In the genomic region with DNA sequence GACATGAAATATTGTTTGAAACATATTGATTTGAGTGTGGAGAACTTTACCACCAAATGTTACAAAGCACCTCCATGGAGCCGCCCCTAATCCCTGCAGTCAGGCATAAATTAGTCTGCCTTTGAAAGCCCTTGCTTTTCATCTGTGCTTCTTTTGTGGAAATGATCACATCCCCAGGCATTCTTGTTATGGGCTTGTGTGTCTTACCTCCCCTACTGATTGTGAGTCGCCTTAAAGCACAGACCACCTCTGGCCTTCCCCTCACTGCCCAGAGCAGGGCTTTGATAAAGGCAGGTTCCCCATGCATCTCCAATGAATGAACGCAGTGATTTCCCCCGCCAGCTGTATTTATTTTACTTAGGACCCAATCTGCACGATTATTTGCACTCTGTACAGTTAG, we compare ENCODE assay signal across 2 cellular contexts.
TF ChIP-seq lines count a peak whose summit lies in the region.

No MANE protein-coding gene starts in this region.

TF ChIP-seq in SK-N-SH, 30 proteins besides CTCF, POLR2A, EP300 and RAD21 (continued from another document):
- TF ChIP-seq, protein P1, sequence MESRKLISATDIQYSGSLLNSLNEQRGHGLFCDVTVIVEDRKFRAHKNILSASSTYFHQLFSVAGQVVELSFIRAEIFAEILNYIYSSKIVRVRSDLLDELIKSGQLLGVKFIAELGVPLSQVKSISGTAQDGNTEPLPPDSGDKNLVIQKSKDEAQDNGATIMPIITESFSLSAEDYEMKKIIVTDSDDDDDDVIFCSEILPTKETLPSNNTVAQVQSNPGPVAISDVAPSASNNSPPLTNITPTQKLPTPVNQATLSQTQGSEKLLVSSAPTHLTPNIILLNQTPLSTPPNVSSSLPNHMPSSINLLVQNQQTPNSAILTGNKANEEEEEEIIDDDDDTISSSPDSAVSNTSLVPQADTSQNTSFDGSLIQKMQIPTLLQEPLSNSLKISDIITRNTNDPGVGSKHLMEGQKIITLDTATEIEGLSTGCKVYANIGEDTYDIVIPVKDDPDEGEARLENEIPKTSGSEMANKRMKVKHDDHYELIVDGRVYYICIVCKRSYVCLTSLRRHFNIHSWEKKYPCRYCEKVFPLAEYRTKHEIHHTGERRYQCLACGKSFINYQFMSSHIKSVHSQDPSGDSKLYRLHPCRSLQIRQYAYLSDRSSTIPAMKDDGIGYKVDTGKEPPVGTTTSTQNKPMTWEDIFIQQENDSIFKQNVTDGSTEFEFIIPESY (IDR thresholded peaks at IDR 0.05; ENCODE audit: borderline replicate concordance, low read depth), result no peak
- TF ChIP-seq, protein P2, sequence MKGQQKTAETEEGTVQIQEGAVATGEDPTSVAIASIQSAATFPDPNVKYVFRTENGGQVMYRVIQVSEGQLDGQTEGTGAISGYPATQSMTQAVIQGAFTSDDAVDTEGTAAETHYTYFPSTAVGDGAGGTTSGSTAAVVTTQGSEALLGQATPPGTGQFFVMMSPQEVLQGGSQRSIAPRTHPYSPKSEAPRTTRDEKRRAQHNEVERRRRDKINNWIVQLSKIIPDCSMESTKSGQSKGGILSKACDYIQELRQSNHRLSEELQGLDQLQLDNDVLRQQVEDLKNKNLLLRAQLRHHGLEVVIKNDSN (IDR thresholded peaks at IDR 0.05; ENCODE audit: borderline replicate concordance, low read depth), result no peak
- TF ChIP-seq EZH2phosphoT487 (IDR thresholded peaks at IDR 0.05; ENCODE audit: borderline replicate concordance, low read depth), result no peak
- no peak for TF ChIP-seq FOSL2 (IDR thresholded peaks at IDR 0.05; ENCODE audit: borderline replicate concordance, low read depth)
- TF ChIP-seq YY1 (IDR thresholded peaks at IDR 0.05; ENCODE audit: low read depth), result no peak
- no peak for TF ChIP-seq TCF12 (IDR thresholded peaks at IDR 0.05)
- no peak for TF ChIP-seq TAF1 (IDR thresholded peaks at IDR 0.05; ENCODE audit: borderline replicate concordance, low read depth, low read length)
- no peak for TF ChIP-seq ELF1 (IDR thresholded peaks at IDR 0.05)
- TF ChIP-seq NRF1 (IDR thresholded peaks at IDR 0.05; ENCODE audit: low read depth, low read length), result no peak
- TF ChIP-seq FOXJ3 (CRISPR knock-in tag; IDR thresholded peaks at IDR 0.05), result no peak
- no peak for TF ChIP-seq FOXM1 (IDR thresholded peaks at IDR 0.05; ENCODE audit: low read depth)
- TF ChIP-seq, protein P3, sequence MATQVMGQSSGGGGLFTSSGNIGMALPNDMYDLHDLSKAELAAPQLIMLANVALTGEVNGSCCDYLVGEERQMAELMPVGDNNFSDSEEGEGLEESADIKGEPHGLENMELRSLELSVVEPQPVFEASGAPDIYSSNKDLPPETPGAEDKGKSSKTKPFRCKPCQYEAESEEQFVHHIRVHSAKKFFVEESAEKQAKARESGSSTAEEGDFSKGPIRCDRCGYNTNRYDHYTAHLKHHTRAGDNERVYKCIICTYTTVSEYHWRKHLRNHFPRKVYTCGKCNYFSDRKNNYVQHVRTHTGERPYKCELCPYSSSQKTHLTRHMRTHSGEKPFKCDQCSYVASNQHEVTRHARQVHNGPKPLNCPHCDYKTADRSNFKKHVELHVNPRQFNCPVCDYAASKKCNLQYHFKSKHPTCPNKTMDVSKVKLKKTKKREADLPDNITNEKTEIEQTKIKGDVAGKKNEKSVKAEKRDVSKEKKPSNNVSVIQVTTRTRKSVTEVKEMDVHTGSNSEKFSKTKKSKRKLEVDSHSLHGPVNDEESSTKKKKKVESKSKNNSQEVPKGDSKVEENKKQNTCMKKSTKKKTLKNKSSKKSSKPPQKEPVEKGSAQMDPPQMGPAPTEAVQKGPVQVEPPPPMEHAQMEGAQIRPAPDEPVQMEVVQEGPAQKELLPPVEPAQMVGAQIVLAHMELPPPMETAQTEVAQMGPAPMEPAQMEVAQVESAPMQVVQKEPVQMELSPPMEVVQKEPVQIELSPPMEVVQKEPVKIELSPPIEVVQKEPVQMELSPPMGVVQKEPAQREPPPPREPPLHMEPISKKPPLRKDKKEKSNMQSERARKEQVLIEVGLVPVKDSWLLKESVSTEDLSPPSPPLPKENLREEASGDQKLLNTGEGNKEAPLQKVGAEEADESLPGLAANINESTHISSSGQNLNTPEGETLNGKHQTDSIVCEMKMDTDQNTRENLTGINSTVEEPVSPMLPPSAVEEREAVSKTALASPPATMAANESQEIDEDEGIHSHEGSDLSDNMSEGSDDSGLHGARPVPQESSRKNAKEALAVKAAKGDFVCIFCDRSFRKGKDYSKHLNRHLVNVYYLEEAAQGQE (IDR thresholded peaks at IDR 0.05; ENCODE audit: low read depth, low read length), result no peak

TF ChIP-seq in SK-N-SH treated with all-trans-retinoic acid at 6 μM for 48 hours, 23 proteins besides CTCF, POLR2A, EP300 and RAD21 (continued from another document):
- TF ChIP-seq SNAI2 (CRISPR knock-in tag; IDR thresholded peaks at IDR 0.05) (no peak), ESRRG (CRISPR knock-in tag; IDR thresholded peaks at IDR 0.05) (no peak), ISL1 (CRISPR knock-in tag; IDR thresholded peaks at IDR 0.05) (no peak), CSDC2 (CRISPR knock-in tag; IDR thresholded peaks at IDR 0.05) (no peak), ARNTL (CRISPR knock-in tag; IDR thresholded peaks at IDR 0.05; ENCODE audit: borderline replicate concordance, low read depth) (no peak)
